ENCODE assay signal across 1 cellular context in genomic region chr22:37681556-37682049, GRCh38.
TF ChIP-seq lines count a peak whose summit lies in the region.

No MANE protein-coding gene starts in this region.

TF ChIP-seq in K562, 482 proteins besides CTCF, POLR2A, EP300 and RAD21 (continued from another document):
- TF ChIP-seq SMAD4 (CRISPR knock-in tag; conservative IDR thresholded peaks at IDR 0.05) (0 out of 2 replicates have a peak, but pooled peaks have one; percentile 19), YBX1 (IDR thresholded peaks at IDR 0.05) (no peak), ZNF444 (CRISPR knock-in tag; IDR thresholded peaks at IDR 0.05) (no peak), ZBTB11 (CRISPR knock-in tag; IDR thresholded peaks at IDR 0.05) (0 out of 6 replicates have a peak, but pooled peaks of 1 of the 3 experiments have one; percentile 17), KDM1A (IDR thresholded peaks at IDR 0.05) (no peak), SMARCA4 (IDR thresholded peaks at IDR 0.05) (no peak), MAZ (CRISPR knock-in tag; conservative IDR thresholded peaks at IDR 0.05 in 1 of 2, IDR thresholded peaks at IDR 0.05 in 1 of 2) (0 out of 4 replicates have a peak, but pooled peaks of 1 of the 2 experiments have one; percentile 14), VEZF1 (CRISPR knock-in tag; IDR thresholded peaks at IDR 0.05) (peak; percentile 23; the same call in 1 of the 2 replicates), MBD2 (IDR thresholded peaks at IDR 0.05; ENCODE audit: borderline replicate concordance, low read depth) (no peak), JUND (IDR thresholded peaks at IDR 0.05; ENCODE audit: borderline replicate concordance, low read depth, low read length) (0 out of 2 replicates have a peak, but pooled peaks have one; percentile 29), JUND (tag; IDR thresholded peaks at IDR 0.05; ENCODE audit: borderline replicate concordance, low read depth, low read length) (no peak), ARID4B (CRISPR knock-in tag; IDR thresholded peaks at IDR 0.05) (0 out of 2 replicates have a peak, but pooled peaks have one; percentile 52), KLF16 (IDR thresholded peaks at IDR 0.05) (peak; percentile 18; the same call in 1 of the 2 replicates)
